9 cellular contexts compared by ENCODE assay signal in the genomic region with DNA sequence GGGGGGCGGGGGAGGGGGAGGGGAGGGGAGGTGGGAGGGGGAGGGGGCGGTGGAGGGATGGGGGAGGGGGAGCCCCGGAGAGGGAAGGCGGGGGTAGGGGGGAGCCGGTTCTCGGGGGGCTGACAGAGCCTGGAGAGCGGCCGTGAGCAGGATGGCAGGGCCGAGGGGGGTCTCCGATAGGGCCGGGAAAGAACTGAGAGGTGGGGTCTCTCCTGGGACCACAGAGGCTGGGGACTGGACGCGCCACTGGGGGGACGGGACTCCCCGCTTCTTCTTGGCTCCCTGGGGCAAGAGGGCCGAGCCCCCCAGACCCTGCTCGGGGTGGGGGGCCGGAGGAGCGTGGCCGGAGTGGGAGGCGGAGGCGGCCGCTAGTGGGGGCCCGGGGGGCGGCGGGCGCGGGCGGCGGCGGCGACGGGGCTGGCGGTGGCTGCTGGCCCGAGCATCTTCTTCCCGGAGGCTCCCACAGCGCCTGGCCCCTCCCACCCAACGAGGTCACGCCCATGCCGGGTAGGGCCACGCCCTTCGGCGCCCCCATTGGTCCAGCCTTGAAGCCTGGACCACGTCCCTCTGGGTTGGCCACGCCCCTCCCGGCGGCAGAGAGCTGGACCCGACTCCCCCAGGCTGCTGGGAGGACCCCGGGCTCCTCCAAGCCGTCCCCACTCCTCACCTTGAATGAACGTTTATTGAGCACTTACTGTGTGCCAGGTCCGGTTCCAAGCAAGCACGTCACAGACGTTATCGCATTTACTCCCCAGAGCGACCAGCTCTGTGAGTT. TPM values are rescaled to one million over a fixed set of nuclear protein-coding genes. Genes with fewer than 3 reads are reported as not detected.
DNase-seq lines count a peak whose midpoint lies in the region; ATAC-seq, FAIRE-seq and TF ChIP-seq lines count a peak whose summit lies in the region.
"Had no signal": no experiment of that assay in that cellular context is flagged by ENCODE, and none has a peak within 500 bp of the region (broad histone marks: within the 10 kb centered on the region; RNA-seq: fewer than 3 reads in every experiment).

A gene with protein sequence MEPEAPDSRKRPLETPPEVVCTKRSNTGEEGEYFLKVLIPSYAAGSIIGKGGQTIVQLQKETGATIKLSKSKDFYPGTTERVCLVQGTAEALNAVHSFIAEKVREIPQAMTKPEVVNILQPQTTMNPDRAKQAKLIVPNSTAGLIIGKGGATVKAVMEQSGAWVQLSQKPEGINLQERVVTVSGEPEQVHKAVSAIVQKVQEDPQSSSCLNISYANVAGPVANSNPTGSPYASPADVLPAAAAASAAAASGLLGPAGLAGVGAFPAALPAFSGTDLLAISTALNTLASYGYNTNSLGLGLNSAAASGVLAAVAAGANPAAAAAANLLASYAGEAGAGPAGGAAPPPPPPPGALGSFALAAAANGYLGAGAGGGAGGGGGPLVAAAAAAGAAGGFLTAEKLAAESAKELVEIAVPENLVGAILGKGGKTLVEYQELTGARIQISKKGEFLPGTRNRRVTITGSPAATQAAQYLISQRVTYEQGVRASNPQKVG (minus strand): TSS at position 302 of the 775 bp plus-strand sequence. CDS start 514 bp downstream, outside the sequence.

- CTCF ChIA-PET in GM12878 (lab: Yijun Ruan, JAX): no interaction called here

- no peak for TF ChIP-seq POLR2A in H54 (IDR thresholded peaks at IDR 0.05; ENCODE audit: low read depth, low read length)
- TF ChIP-seq POLR2A in GM12878 (IDR thresholded peaks at IDR 0.05; ENCODE audit: low read depth, low read length): no peak

- intact Hi-C loops in GM12878 (cut with micrococcal nuclease; ENCODE audit: unreplicated experiment): no loop called here

- no TSS peak for BruUV-seq in GM12878 (replicated peaks; lab: Mats Ljungman, UMichigan)

- POLR2A ChIA-PET in GM12878 (lab: Charles Lee): no interaction called here

- peaks cover 13% of the 10 kb centered on the region for H3K27me3 ChIP-seq in NT2/D1 (ENCODE audit: insufficient read depth, insufficient read length)
- H3K27me3 ChIP-seq in GM12878 (replicated peaks in 1 of 2; ENCODE audit: control insufficient read depth in 2 of 2, insufficient read depth in 2 of 2, low read length in 1 of 2): peaks cover 0 to 11% of the 10 kb centered on the region in 2 experiments; a peak in 3 of 4 replicates
- no peaks in the 10 kb centered on the region for H3K27me3 ChIP-seq in iPS DF 6.9 (ENCODE audit: control insufficient read depth, insufficient read depth, low read length)

- FAIRE-seq in H54 (lab: Jason Lieb, UNC) (no peak), GM12878 (lab: Jason Lieb, UNC) (no peak)
- FAIRE-seq: bronchial epithelial cell had no signal

- peak within 1 kb of the TSS; percentile 46 for H3K4me3 ChIP-seq in NT2/D1 (ENCODE audit: insufficient read length, low read depth)
- no peak within 1 kb of the TSS for H3K4me3 ChIP-seq in GM12878
- H3K4me3 ChIP-seq in iPS DF 6.9 (ENCODE audit: low read length): peak within 1 kb of the TSS; percentile 71
- H3K4me3 ChIP-seq in skeletal muscle cell (ENCODE audit: low read depth, low read length): peak within 1 kb of the TSS; percentile 36

- H4K20me1 ChIP-seq in GM12878 (ENCODE audit: control insufficient read depth, insufficient read depth): no peaks in the 10 kb centered on the region

- no peak within 1 kb of the TSS for H2AFZ ChIP-seq in GM12878 (ENCODE audit: control insufficient read depth, low read depth, low read length)

- TF ChIP-seq CTCF in GM12878 (IDR thresholded peaks at IDR 0.05 in 2 of 3, conservative IDR thresholded peaks at IDR 0.05 in 1 of 3; ENCODE audit: control insufficient read depth in 2 of 3, extremely low read depth in 1 of 3, insufficient read depth in 1 of 3, low read depth in 3 of 3, low read length in 3 of 3): no peak

- H3K4me2 ChIP-seq in GM12878 (ENCODE audit: control insufficient read depth, insufficient read depth): no peak within 1 kb of the TSS

- H3K4me1 ChIP-seq in NT2/D1 (ENCODE audit: insufficient read depth, insufficient read length) (peaks cover 7% of the 10 kb centered on the region), GM12878 (ENCODE audit: control insufficient read depth, insufficient read depth, low read length) (no peaks in the 10 kb centered on the region), iPS DF 6.9 (ENCODE audit: control insufficient read depth, insufficient read depth, low read length) (peaks cover 1% of the 10 kb centered on the region; the same call in 1 of the 2 replicates)

- no peak for TF ChIP-seq EP300 in GM12878 (IDR thresholded peaks at IDR 0.05; ENCODE audit: borderline replicate concordance in 1 of 2, control insufficient read depth in 1 of 2, low read depth in 2 of 2, low read length in 2 of 2)

- no peaks in the 10 kb centered on the region for H3K79me2 ChIP-seq in GM12878 (ENCODE audit: control insufficient read depth, insufficient read depth, low read length)

- RAD21 ChIA-PET in GM12878 (lab: Charles Lee; ENCODE audit: unreplicated experiment): no interaction called here

- DNase-seq in AG08395 (ENCODE audit: low spot score) (peak; percentile 80), H54 (ENCODE audit: insufficient read length, low spot score) (peak; percentile 89), NT2/D1 (ENCODE audit: low read depth, low spot score) (peak; percentile 71), GM12878 (ENCODE audit: low read depth, low spot score) (peak; percentile 19), iPS DF 6.9 (ENCODE audit: low read depth, low spot score) (peak; percentile 79), skeletal muscle cell (ENCODE audit: low read depth) (no peak)

- no peaks in the 10 kb centered on the region for H3K9me3 ChIP-seq in NT2/D1 (ENCODE audit: insufficient read depth, low read length)
- H3K9me3 ChIP-seq in GM12878 (replicated peaks; ENCODE audit: control insufficient read depth, insufficient read depth, low read length): no peaks in the 10 kb centered on the region
- H3K9me3 ChIP-seq in iPS DF 6.9 (ENCODE audit: control insufficient read depth, insufficient read depth, low read length): no peaks in the 10 kb centered on the region

- ATAC-seq in GM12878 (peak; percentile 69), GM18520 (IDR thresholded peaks at IDR 0.05; ENCODE audit: unreplicated experiment) (no peak), HG03460 (IDR thresholded peaks at IDR 0.05; ENCODE audit: unreplicated experiment) (no peak)

- no peak for TF ChIP-seq RAD21 in GM12878 (IDR thresholded peaks at IDR 0.05; ENCODE audit: insufficient read depth, low read depth, low read length)

- H3K36me3 ChIP-seq in NT2/D1 (ENCODE audit: insufficient read depth, insufficient read length, low read length): no peaks in the 10 kb centered on the region
- no peaks in the 10 kb centered on the region for H3K36me3 ChIP-seq in GM12878 (ENCODE audit: control insufficient read depth in 2 of 2, insufficient read depth in 2 of 2, low read length in 1 of 2)
- H3K36me3 ChIP-seq in iPS DF 6.9 (ENCODE audit: control insufficient read depth, insufficient read depth, low read length): no peaks in the 10 kb centered on the region

- SMC1A ChIA-PET in GM12878 (lab: Charles Lee; ENCODE audit: uncharacterized antibody, unreplicated experiment): no interaction called here

- in situ Hi-C loops in GM12878 (cut with MboI): no loop called here

- H3K9ac ChIP-seq in NT2/D1 (ENCODE audit: insufficient read length, low read depth) (no peak within 1 kb of the TSS), GM12878 (ENCODE audit: control insufficient read depth, insufficient read depth, low read length) (no peak within 1 kb of the TSS)

- 23% methylated on average over 14 of the region's 56 CpGs for WGBS in GM12878 (ENCODE audit: insufficient coverage, insufficient replicate concordance, low lambda C conversion rate, missing lambda C conversion rate)
- no CpG with 5 or more reads among the region's 56 CpGs for WGBS in iPS DF 6.9 (ENCODE audit: insufficient coverage, insufficient read length)

- no peak within 1 kb of the TSS for H3K27ac ChIP-seq in GM12878 (ENCODE audit: control insufficient read depth, insufficient read depth)
- H3K27ac ChIP-seq in iPS DF 6.9 (ENCODE audit: low read length): no peak within 1 kb of the TSS

TF ChIP-seq in GM12878, 131 proteins besides CTCF, POLR2A, EP300 and RAD21 (continues in another document):
- no peak for TF ChIP-seq MTA3 (IDR thresholded peaks at IDR 0.05; ENCODE audit: borderline replicate concordance, low read length)

RNA-seq across cellular contexts. Expression of the gene that starts here (rescaled TPM):
- not detected in 2 replicates for total RNA-seq in GM12878 (2013; cell fraction: nucleolus; rRNA removed)
- not detected in 2 replicates for total RNA-seq in GM12878 (2014; rRNA removed)
- under 0.01 TPM in 1 of 2 replicates, not detected in the other for total RNA-seq in GM12878 (2014; rRNA removed; fragmentation: Illumina TruSeq; extraction: Trizol)
- 0.03 and 0.44 TPM in 2 replicates for total RNA-seq in GM12878 (2021)
- not detected for polyA plus RNA-seq in GM12878 (2011; ENCODE audit: low read depth)
- not detected in 2 replicates for polyA plus RNA-seq in GM12878 (2011; rRNA removed)
- polyA plus RNA-seq in GM12878 (2011; cell fraction: cytosol; rRNA removed): not detected in 2 replicates
- not detected in 2 replicates for polyA plus RNA-seq in GM12878 (2011; cell fraction: nucleus; rRNA removed)
- 0.01 and 0.03 TPM in 2 replicates for polyA plus RNA-seq in GM12878 (2012)
- polyA plus RNA-seq in GM12878 (2014; fragmentation: Illumina TruSeq; extraction: Trizol): 0.03 TPM in 2 replicates
- under 1 TPM in 1 of 2 experiments, not detected in 1; under 0.01 TPM for polyA plus RNA-seq in GM12878 (2014; fragmentation: Nextera tagmentation; extraction: Ambion mirVana)
- 0.05 TPM in 1 of 2 replicates, not detected in the other for polyA plus RNA-seq in GM12878 (2014; rRNA removed)
- under 1 TPM in 1 of 2 experiments, not detected in 1; 0.03 TPM for polyA plus RNA-seq in GM12878 (2016; fragmentation: Nextera tagmentation; extraction: Ambion mirVana)
- polyA minus RNA-seq in GM12878 (2011; rRNA and poly(A)+ RNA removed): not detected in 2 replicates
- not detected in 2 replicates for polyA minus RNA-seq in GM12878 (2011; cell fraction: cytosol; rRNA and poly(A)+ RNA removed)
- polyA minus RNA-seq in GM12878 (2011; cell fraction: nucleus; rRNA and poly(A)+ RNA removed): not detected in 2 replicates
- total RNA-seq: bronchial epithelial cell had no signal

Comparison
In these comparisons a context has a peak if more than half of its experiments do, and no peak if none do; other contexts are left out.
1. Peak in DNase-seq and ATAC-seq in GM12878; RNA of the gene not detected or under 1 TPM.